In the genomic region with DNA sequence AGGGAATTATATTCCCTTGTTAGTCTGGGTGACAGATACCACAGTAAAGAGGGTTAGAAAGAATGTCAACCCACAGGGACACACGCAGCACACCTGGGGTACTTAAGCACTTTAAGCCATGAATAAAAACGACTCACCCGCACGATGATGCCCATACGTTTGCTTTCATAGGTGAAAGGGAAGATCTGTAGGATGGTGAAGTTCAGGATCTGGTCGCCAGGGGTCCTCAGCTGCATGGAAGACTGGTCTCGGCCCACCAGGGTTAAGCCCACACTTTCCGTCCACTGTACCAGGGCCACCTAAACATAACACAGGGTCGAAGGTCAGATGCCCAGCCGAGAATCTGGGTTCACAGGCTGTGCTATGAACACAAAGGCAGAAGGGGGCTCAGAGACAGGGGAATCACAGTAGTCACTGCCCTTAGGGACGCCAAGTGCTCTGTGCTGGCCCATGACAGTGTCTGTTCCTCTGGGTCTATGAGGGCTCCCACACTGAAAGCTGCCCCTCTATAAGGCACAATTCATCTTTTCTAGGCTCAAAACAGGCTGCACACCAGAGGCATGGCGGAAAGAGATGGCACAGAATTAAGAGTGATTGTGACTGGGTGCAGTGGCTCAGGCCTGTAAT, we compare ENCODE assay signal across 1 cellular context.
TF ChIP-seq lines count a peak whose summit lies in the region.

No MANE protein-coding gene starts in this region.

TF ChIP-seq in HepG2, 621 proteins besides CTCF, POLR2A, EP300 and RAD21 (continued from another document and continues in another):
- TF ChIP-seq, protein P1, sequence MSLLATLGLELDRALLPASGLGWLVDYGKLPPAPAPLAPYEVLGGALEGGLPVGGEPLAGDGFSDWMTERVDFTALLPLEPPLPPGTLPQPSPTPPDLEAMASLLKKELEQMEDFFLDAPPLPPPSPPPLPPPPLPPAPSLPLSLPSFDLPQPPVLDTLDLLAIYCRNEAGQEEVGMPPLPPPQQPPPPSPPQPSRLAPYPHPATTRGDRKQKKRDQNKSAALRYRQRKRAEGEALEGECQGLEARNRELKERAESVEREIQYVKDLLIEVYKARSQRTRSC (CRISPR knock-in tag; IDR thresholded peaks at IDR 0.05; ENCODE audit: low read depth), result no peak
- TF ChIP-seq, protein P2, sequence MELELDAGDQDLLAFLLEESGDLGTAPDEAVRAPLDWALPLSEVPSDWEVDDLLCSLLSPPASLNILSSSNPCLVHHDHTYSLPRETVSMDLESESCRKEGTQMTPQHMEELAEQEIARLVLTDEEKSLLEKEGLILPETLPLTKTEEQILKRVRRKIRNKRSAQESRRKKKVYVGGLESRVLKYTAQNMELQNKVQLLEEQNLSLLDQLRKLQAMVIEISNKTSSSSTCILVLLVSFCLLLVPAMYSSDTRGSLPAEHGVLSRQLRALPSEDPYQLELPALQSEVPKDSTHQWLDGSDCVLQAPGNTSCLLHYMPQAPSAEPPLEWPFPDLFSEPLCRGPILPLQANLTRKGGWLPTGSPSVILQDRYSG (CRISPR knock-in tag; IDR thresholded peaks at IDR 0.05), result no peak
- TF ChIP-seq REXO4 (CRISPR knock-in tag; IDR thresholded peaks at IDR 0.05; ENCODE audit: borderline replicate concordance), result no peak
- TF ChIP-seq ZNF703 (CRISPR knock-in tag; IDR thresholded peaks at IDR 0.05; ENCODE audit: borderline replicate concordance), result no peak
- TF ChIP-seq ZNF660 (CRISPR knock-in tag; IDR thresholded peaks at IDR 0.05; ENCODE audit: borderline replicate concordance, low read depth), result no peak
- no peak for TF ChIP-seq ZNF549 (CRISPR knock-in tag; IDR thresholded peaks at IDR 0.05)
- TF ChIP-seq PHF8 (CRISPR knock-in tag; IDR thresholded peaks at IDR 0.05), result 0 out of 2 replicates have a peak, but pooled peaks have one; percentile 21
- no peak for TF ChIP-seq POLR2G (IDR thresholded peaks at IDR 0.05; ENCODE audit: low read depth, low read length)
- no peak for TF ChIP-seq NR3C1 (CRISPR knock-in tag; IDR thresholded peaks at IDR 0.05)
- peak; percentile 61; the same call in 1 of the 2 replicates for TF ChIP-seq ZNF652 (CRISPR knock-in tag; IDR thresholded peaks at IDR 0.05; ENCODE audit: borderline replicate concordance, low read depth)
- TF ChIP-seq, protein P3, sequence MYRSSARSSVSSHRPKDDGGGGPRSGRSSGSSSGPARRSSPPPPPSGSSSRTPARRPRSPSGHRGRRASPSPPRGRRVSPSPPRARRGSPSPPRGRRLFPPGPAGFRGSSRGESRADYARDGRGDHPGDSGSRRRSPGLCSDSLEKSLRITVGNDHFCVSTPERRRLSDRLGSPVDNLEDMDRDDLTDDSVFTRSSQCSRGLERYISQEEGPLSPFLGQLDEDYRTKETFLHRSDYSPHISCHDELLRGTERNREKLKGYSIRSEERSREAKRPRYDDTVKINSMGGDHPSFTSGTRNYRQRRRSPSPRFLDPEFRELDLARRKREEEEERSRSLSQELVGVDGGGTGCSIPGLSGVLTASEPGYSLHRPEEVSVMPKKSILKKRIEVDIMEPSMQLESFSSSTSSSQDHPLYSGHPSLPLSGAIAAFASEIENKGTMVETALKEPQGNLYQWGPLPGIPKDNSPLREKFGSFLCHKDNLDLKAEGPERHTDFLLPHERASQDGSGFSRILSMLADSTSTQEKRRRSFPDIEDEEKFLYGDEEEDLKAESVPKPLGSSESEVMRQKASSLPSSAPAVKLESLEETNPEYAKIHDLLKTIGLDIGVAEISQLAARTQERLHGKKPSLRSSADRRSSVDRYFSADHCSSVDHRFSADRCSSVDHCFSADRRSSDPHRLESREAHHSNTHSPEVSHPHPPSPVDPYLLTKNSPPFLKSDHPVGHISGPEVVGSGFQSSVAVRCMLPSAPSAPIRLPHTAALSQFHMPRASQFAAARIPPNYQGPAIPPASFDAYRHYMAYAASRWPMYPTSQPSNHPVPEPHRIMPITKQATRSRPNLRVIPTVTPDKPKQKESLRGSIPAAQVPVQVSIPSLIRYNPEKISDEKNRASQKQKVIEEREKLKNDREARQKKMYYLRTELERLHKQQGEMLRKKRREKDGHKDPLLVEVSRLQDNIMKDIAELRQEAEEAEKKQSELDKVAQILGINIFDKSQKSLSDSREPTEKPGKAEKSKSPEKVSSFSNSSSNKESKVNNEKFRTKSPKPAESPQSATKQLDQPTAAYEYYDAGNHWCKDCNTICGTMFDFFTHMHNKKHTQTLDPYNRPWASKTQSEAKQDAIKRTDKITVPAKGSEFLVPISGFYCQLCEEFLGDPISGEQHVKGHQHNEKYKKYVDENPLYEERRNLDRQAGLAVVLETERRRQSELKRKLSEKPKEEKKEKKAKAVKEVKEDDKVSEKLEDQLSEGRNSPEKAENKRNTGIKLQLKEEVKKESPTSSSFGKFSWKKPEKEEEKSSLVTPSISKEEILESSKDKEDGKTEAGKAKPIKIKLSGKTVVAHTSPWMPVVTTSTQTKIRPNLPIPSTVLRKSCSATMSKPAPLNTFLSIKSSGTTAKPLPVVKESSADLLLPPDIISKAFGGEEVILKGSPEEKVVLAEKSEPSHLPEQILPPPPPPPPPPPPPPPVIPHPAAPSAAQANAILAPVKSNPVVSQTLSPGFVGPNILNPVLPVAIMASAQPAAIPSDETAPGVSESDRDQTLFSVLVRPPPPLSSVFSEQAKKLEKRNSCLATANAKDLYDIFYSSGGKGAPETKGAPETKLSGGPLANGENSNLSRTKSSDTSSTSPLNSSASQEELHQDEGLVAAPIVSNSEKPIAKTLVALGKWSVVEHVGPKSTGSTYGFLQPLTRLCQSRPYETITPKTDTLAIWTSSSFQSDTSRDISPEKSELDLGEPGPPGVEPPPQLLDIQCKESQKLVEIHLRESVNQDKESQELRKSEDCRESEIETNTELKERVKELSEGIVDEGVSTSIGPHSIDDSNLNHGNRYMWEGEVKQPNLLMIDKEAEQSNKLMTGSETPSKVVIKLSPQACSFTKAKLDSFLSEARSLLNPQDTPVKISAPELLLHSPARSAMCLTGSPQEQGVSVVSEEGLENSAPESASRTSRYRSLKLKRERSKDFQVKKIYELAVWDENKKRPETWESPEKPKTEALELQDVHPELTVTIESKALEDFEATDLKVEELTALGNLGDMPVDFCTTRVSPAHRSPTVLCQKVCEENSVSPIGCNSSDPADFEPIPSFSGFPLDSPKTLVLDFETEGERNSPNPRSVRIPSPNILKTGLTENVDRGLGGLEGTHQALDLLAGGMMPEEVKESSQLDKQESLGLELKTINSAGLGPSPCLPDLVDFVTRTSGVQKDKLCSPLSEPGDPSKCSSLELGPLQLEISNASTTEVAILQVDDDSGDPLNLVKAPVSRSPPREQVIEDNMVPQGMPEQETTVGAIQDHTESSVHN (CRISPR knock-in tag; IDR thresholded peaks at IDR 0.05), result peak; percentile 74; the same call in 1 of the 2 replicates
- peak; percentile 69; the same call in 1 of the 2 replicates for TF ChIP-seq ZNF274 (CRISPR knock-in tag; IDR thresholded peaks at IDR 0.05)
- no peak for TF ChIP-seq PHF21A (CRISPR knock-in tag; IDR thresholded peaks at IDR 0.05)
- no peak for TF ChIP-seq ZBTB21 (CRISPR knock-in tag; IDR thresholded peaks at IDR 0.05)
- TF ChIP-seq IKZF4 (CRISPR knock-in tag; IDR thresholded peaks at IDR 0.05; ENCODE audit: borderline replicate concordance, low read depth, not compliant biosample characterization), result peak; percentile 62
- TF ChIP-seq, protein P4, sequence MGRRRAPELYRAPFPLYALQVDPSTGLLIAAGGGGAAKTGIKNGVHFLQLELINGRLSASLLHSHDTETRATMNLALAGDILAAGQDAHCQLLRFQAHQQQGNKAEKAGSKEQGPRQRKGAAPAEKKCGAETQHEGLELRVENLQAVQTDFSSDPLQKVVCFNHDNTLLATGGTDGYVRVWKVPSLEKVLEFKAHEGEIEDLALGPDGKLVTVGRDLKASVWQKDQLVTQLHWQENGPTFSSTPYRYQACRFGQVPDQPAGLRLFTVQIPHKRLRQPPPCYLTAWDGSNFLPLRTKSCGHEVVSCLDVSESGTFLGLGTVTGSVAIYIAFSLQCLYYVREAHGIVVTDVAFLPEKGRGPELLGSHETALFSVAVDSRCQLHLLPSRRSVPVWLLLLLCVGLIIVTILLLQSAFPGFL (CRISPR knock-in tag; IDR thresholded peaks at IDR 0.05), result no peak
- TF ChIP-seq, protein P5, sequence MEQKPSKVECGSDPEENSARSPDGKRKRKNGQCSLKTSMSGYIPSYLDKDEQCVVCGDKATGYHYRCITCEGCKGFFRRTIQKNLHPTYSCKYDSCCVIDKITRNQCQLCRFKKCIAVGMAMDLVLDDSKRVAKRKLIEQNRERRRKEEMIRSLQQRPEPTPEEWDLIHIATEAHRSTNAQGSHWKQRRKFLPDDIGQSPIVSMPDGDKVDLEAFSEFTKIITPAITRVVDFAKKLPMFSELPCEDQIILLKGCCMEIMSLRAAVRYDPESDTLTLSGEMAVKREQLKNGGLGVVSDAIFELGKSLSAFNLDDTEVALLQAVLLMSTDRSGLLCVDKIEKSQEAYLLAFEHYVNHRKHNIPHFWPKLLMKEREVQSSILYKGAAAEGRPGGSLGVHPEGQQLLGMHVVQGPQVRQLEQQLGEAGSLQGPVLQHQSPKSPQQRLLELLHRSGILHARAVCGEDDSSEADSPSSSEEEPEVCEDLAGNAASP (CRISPR knock-in tag; IDR thresholded peaks at IDR 0.05; ENCODE audit: borderline replicate concordance), result 0 out of 2 replicates have a peak, but pooled peaks have one; percentile 61
- TF ChIP-seq, protein P6, sequence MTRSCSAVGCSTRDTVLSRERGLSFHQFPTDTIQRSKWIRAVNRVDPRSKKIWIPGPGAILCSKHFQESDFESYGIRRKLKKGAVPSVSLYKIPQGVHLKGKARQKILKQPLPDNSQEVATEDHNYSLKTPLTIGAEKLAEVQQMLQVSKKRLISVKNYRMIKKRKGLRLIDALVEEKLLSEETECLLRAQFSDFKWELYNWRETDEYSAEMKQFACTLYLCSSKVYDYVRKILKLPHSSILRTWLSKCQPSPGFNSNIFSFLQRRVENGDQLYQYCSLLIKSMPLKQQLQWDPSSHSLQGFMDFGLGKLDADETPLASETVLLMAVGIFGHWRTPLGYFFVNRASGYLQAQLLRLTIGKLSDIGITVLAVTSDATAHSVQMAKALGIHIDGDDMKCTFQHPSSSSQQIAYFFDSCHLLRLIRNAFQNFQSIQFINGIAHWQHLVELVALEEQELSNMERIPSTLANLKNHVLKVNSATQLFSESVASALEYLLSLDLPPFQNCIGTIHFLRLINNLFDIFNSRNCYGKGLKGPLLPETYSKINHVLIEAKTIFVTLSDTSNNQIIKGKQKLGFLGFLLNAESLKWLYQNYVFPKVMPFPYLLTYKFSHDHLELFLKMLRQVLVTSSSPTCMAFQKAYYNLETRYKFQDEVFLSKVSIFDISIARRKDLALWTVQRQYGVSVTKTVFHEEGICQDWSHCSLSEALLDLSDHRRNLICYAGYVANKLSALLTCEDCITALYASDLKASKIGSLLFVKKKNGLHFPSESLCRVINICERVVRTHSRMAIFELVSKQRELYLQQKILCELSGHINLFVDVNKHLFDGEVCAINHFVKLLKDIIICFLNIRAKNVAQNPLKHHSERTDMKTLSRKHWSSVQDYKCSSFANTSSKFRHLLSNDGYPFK (CRISPR knock-in tag; IDR thresholded peaks at IDR 0.05; ENCODE audit: borderline replicate concordance), result peak; percentile 68; the same call in 1 of the 2 replicates
- TF ChIP-seq ZNF530 (CRISPR knock-in tag; IDR thresholded peaks at IDR 0.05; ENCODE audit: low read depth), result no peak
- no peak for TF ChIP-seq TBX3 (IDR thresholded peaks at IDR 0.05; ENCODE audit: borderline replicate concordance)
- no peak for TF ChIP-seq ZNF777 (CRISPR knock-in tag; IDR thresholded peaks at IDR 0.05)
- no peak for TF ChIP-seq SNAI1 (CRISPR knock-in tag; IDR thresholded peaks at IDR 0.05; ENCODE audit: borderline replicate concordance)
- TF ChIP-seq RXRB (CRISPR knock-in tag; IDR thresholded peaks at IDR 0.05; ENCODE audit: borderline replicate concordance), result peak; percentile 15; the same call in 1 of the 2 replicates
- TF ChIP-seq JUND (CRISPR knock-in tag; IDR thresholded peaks at IDR 0.05), result no peak
- TF ChIP-seq NAIF1 (CRISPR knock-in tag; IDR thresholded peaks at IDR 0.05; ENCODE audit: borderline replicate concordance), result no peak
- no peak for TF ChIP-seq CHCHD3 (CRISPR knock-in tag; IDR thresholded peaks at IDR 0.05)
- no peak for TF ChIP-seq ZKSCAN1 (IDR thresholded peaks at IDR 0.05; ENCODE audit: low read length)
- TF ChIP-seq ZNF878 (CRISPR knock-in tag; IDR thresholded peaks at IDR 0.05), result no peak
- no peak for TF ChIP-seq CREB1 (IDR thresholded peaks at IDR 0.05)
- TF ChIP-seq CREB1 (CRISPR knock-in tag; IDR thresholded peaks at IDR 0.05), result no peak
- TF ChIP-seq, protein P7, sequence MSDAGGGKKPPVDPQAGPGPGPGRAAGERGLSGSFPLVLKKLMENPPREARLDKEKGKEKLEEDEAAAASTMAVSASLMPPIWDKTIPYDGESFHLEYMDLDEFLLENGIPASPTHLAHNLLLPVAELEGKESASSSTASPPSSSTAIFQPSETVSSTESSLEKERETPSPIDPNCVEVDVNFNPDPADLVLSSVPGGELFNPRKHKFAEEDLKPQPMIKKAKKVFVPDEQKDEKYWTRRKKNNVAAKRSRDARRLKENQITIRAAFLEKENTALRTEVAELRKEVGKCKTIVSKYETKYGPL (CRISPR knock-in tag; IDR thresholded peaks at IDR 0.05), result no peak
- no peak for TF ChIP-seq ZNF30 (CRISPR knock-in tag; IDR thresholded peaks at IDR 0.05)
- TF ChIP-seq, protein P8, sequence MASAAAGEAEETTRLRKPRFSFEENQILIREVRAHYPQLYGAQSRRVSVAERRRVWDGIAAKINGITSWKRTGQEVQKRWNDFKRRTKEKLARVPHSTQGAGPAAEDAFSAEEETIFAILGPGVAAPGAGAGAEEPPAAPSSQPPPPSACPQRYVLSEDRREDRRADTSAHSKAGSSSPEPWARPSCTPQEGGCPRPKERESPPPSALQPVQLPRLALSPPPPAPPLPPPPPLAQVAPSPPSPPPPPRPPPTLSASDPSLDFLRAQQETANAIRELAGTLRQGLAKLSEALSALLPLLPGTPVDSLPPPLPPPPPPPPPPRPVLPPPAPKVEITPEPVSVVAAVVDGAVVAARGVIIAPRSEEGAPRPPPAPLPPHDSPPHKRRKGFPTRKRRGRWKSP (CRISPR knock-in tag; IDR thresholded peaks at IDR 0.05), result no peak; the same call in 1 of the 2 replicates
- 0 out of 2 replicates have a peak, but pooled peaks have one; percentile 33 for TF ChIP-seq ZNF788 (CRISPR knock-in tag; IDR thresholded peaks at IDR 0.05; ENCODE audit: borderline replicate concordance)
- no peak for TF ChIP-seq ZNF841 (CRISPR knock-in tag; IDR thresholded peaks at IDR 0.05; ENCODE audit: borderline replicate concordance)
- TF ChIP-seq, protein P9, sequence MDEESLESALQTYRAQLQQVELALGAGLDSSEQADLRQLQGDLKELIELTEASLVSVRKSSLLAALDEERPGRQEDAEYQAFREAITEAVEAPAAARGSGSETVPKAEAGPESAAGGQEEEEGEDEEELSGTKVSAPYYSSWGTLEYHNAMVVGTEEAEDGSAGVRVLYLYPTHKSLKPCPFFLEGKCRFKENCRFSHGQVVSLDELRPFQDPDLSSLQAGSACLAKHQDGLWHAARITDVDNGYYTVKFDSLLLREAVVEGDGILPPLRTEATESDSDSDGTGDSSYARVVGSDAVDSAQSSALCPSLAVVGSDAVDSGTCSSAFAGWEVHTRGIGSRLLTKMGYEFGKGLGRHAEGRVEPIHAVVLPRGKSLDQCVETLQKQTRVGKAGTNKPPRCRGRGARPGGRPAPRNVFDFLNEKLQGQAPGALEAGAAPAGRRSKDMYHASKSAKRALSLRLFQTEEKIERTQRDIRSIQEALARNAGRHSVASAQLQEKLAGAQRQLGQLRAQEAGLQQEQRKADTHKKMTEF (CRISPR knock-in tag; IDR thresholded peaks at IDR 0.05), result peak; percentile 37; the same call in 1 of the 2 replicates
- TF ChIP-seq CC2D1A (CRISPR knock-in tag; IDR thresholded peaks at IDR 0.05), result no peak
- no peak for TF ChIP-seq PTBP1 (IDR thresholded peaks at IDR 0.05; ENCODE audit: low read depth, low read length, poor library complexity, severe bottlenecking)
- no peak for TF ChIP-seq TSC22D2 (CRISPR knock-in tag; IDR thresholded peaks at IDR 0.05; ENCODE audit: borderline replicate concordance)
